8 cellular contexts compared by ENCODE assay signal in the genomic region with DNA sequence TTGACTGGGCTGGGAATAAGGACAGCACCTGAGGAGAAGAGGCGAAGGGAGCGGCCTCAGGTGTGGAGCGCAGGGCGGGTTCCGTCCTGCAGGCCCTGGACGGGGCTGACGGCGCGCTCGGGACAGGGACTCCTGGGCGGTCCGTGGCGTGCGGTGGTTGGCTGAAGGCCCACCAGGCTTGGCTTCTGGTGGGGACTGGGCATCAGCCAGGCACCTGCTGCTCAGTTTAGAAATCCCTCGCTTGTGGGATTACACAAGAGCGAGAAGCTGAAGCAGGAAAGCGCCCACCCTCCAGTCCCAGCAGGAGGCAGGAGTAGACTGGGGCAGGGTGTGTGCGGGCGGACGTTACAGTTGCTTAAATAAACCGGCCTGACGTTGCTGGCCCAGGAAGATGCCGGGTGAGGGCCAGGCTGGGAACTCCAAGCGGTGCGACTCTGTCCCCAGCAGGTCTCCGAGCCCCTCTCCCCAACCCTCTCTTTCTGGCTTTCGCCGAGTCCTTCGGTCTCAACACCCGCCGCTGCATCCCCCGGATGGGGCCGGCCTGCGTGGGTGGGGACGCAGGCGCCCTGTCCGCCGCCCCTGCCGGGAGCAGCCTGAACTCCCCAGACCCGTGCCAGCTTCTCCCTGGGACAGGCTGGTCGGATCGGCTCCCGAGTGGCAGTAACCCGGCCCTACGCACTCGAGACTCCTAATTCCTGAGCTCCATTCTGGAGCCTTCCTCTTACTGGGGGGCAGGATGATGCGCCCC. TPM values are rescaled to one million over a fixed set of nuclear protein-coding genes. Genes with fewer than 3 reads are reported as not detected.
A peak's percentile ranks its signal among the peaks of the same experiment; 100 is the strongest.
DNase-seq lines count a peak whose midpoint lies in the region; ATAC-seq and TF ChIP-seq lines count a peak whose summit lies in the region.

No MANE protein-coding gene starts in this region.

- H3K4me3 ChIP-seq in DOHH2 (ENCODE audit: low read length) (peak overlapping the region; percentile 82), ovary (peak overlapping the region; percentile 82)

- peak overlapping the region; percentile 54 for H3K27ac ChIP-seq in DOHH2 (ENCODE audit: low read depth, low read length)
- peak overlapping the region; percentile 67 to 85 for H3K27ac ChIP-seq in ovary

- H3K4me3 Mint-ChIP-seq in activated naive CD4-positive, alpha-beta T cell treated with anti-CD3 and anti-CD28 coated beads, Interleukin-2, amount 50 U/mL, for 24 hours, result peak overlapping the region; percentile 84
- peak overlapping the region; percentile 81 for H3K4me3 Mint-ChIP-seq in glutamatergic neuron (ENCODE audit: unreplicated experiment)

- H3K9me2 ChIP-seq in DOHH2 (replicated peaks; ENCODE audit: control insufficient read depth, low read length), result no peaks in the 10 kb centered on the region

- peaks cover 40% of the 10 kb centered on the region for H3K79me2 ChIP-seq in DOHH2 (ENCODE audit: control insufficient read depth, low read length)

- ATAC-seq in GM21447 (IDR thresholded peaks at IDR 0.05; ENCODE audit: unreplicated experiment), result peak; percentile 43

- TF ChIP-seq EP300 in ovary (IDR thresholded peaks at IDR 0.05), result no peak

- H3K36me3 Mint-ChIP-seq in activated naive CD4-positive, alpha-beta T cell treated with anti-CD3 and anti-CD28 coated beads, Interleukin-2, amount 50 U/mL, for 24 hours, result peaks cover 9% of the 10 kb centered on the region
- no peaks in the 10 kb centered on the region for H3K36me3 Mint-ChIP-seq in glutamatergic neuron (ENCODE audit: unreplicated experiment)

- TF ChIP-seq POLR2A in ovary (IDR thresholded peaks at IDR 0.05), result no peak

- H3K27me3 ChIP-seq in DOHH2 (ENCODE audit: control insufficient read depth, low read length), result no peaks in the 10 kb centered on the region
- no peaks in the 10 kb centered on the region for H3K27me3 ChIP-seq in ovary

- peak overlapping the region; percentile 98 for H3K4me2 ChIP-seq in DOHH2 (ENCODE audit: low read length)

- intact Hi-C loops in ovary (cut with DNase I), result loop anchor here in 1 of 4 donors (5.0 kb wide), 1 partner anchor 137 kb away; the partner anchor contains the start of gene GRB2

- H3K9me3 Mint-ChIP-seq in activated naive CD4-positive, alpha-beta T cell treated with anti-CD3 and anti-CD28 coated beads, Interleukin-2, amount 50 U/mL, for 24 hours, result no peaks in the 10 kb centered on the region
- H3K9me3 Mint-ChIP-seq in glutamatergic neuron (ENCODE audit: unreplicated experiment), result peaks cover 5% of the 10 kb centered on the region

- H3K9me3 ChIP-seq in DOHH2 (ENCODE audit: control insufficient read depth, insufficient read depth, low read length), result no peaks in the 10 kb centered on the region
- no peaks in the 10 kb centered on the region for H3K9me3 ChIP-seq in ovary

- H3F3A ChIP-seq in DOHH2 (ENCODE audit: control insufficient read depth, insufficient read depth), result peaks cover 22% of the 10 kb centered on the region

- TF ChIP-seq CTCF in DOHH2 (IDR thresholded peaks at IDR 0.05; ENCODE audit: low read depth, low read length, poor library complexity, severe bottlenecking) (peak; percentile 56), glutamatergic neuron (IDR thresholded peaks at IDR 0.05; ENCODE audit: partially characterized antibody, unreplicated experiment) (no peak), ovary (IDR thresholded peaks at IDR 0.05) (no peak)

- H3K27ac Mint-ChIP-seq in activated naive CD4-positive, alpha-beta T cell treated with anti-CD3 and anti-CD28 coated beads, Interleukin-2, amount 50 U/mL, for 24 hours, result peak overlapping the region; percentile 92
- peak overlapping the region; percentile 48 for H3K27ac Mint-ChIP-seq in glutamatergic neuron (ENCODE audit: unreplicated experiment)

- H3K4me1 ChIP-seq in DOHH2 (ENCODE audit: control insufficient read depth, low read length) (peaks cover 32% of the 10 kb centered on the region), ovary (ENCODE audit: insufficient read depth) (peaks cover 2% of the 10 kb centered on the region)

- WGBS in ovary, 3 donors, result 1 to 2% (median 1%) methylated on average over 29 to 47 of the region's 47 CpGs

- peak; percentile 93 for DNase-seq in HuH-7 (ENCODE audit: low spot score)
- DNase-seq in SHP77 treated with DMSO at 0.1 percent for 48 hours (lab: John Stamatoyannopoulos, UW), result peak; percentile 48
- DNase-seq in glutamatergic neuron, result peak; percentile 72
- DNase-seq in ovary, result peak; percentile 63 to 76 (median 72)
- DNase-seq in middle frontal gyrus (ENCODE audit: extremely low spot score, low spot score), result no peak

- no peaks in the 10 kb centered on the region for H3K27me3 Mint-ChIP-seq in activated naive CD4-positive, alpha-beta T cell treated with anti-CD3 and anti-CD28 coated beads, Interleukin-2, amount 50 U/mL, for 24 hours
- peaks cover 7% of the 10 kb centered on the region for H3K27me3 Mint-ChIP-seq in glutamatergic neuron (ENCODE audit: unreplicated experiment)

- peaks cover 41% of the 10 kb centered on the region for H3K4me1 Mint-ChIP-seq in activated naive CD4-positive, alpha-beta T cell treated with anti-CD3 and anti-CD28 coated beads, Interleukin-2, amount 50 U/mL, for 24 hours
- peaks cover 2% of the 10 kb centered on the region for H3K4me1 Mint-ChIP-seq in glutamatergic neuron (ENCODE audit: low read depth, unreplicated experiment)

- H4K20me1 ChIP-seq in DOHH2 (ENCODE audit: control insufficient read depth, insufficient read depth, low read depth, low read length), result no peaks in the 10 kb centered on the region

- H3K36me3 ChIP-seq in DOHH2 (ENCODE audit: control insufficient read depth, low read length) (peaks cover 61% of the 10 kb centered on the region), ovary (no peaks in the 10 kb centered on the region)

RNA-seq across cellular contexts. Expression of gene MIF4GD, which starts 0.6 kb away (rescaled TPM):
- total RNA-seq in glutamatergic neuron (ENCODE audit: unreplicated experiment) (12.8 TPM), ovary (10 to 100 TPM; 11.8 to 20.3 (median 13.9) TPM)
- 10 to 100 TPM; 15.7 to 17.8 TPM for polyA plus RNA-seq in ovary

RNA-seq across cellular contexts. Expression of gene MRPS7, which starts 8.7 kb away (rescaled TPM):
- 48.8 TPM for total RNA-seq in glutamatergic neuron (ENCODE audit: unreplicated experiment)
- total RNA-seq in ovary, result 10 to 100 TPM; 19.6 to 44.8 (median 34.3) TPM
- 10 to 100 TPM; 34.1 to 46.4 TPM for polyA plus RNA-seq in ovary

RNA-seq across cellular contexts. Expression of gene GGA3, which starts 9.0 kb away (rescaled TPM):
- total RNA-seq in glutamatergic neuron (ENCODE audit: unreplicated experiment), result 65.0 TPM
- total RNA-seq in ovary, result 10 to 100 TPM; 23.1 to 48.9 (median 38.3) TPM
- 10 to 100 TPM; 18.2 to 39.6 TPM for polyA plus RNA-seq in ovary

RNA-seq across cellular contexts. Expression of gene SLC25A19, which starts 18.8 kb away (rescaled TPM):
- total RNA-seq in glutamatergic neuron (ENCODE audit: unreplicated experiment), result 9.3 TPM
- total RNA-seq in ovary, result 10 to 100 TPM in 2 of 7 donors, 1 to 10 TPM in 5; 6.0 to 12.1 (median 7.9) TPM
- polyA plus RNA-seq in ovary, result 1 to 10 TPM; 4.1 to 7.4 TPM
